In the genomic region with DNA sequence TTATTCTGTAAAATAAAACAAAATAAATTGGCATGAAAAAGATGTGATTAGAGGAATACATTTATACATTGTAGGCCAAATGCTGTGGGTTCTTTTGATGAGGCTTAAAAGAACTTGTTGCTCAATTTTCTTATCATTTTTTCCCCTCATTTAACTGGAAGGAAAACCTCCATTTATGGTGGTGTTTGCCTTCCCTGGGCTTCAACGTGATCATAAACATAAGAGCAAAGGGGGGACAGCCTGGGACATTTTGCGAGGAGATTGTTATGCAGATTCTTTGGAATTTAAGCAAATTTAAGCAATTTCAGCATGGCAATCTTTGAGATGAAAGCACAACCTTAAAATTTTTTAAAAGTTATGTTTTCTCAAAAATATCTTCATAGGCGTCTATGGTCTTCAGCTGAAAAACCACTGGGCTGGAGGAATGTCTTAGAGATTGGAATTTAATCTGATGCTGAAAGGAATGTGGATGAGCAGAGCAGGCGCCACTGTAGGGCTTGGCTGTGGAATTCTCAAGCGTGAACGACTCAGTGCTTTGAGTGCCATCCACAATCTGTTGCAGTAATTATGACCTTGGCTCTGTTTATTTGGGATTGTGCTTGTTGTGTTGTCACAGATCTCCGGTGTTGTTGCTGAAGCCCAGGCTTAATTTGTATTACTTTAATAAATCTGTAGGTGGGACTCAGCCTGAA, we compare ENCODE assay signal across 12 cellular contexts.
A peak's percentile ranks its signal among the peaks of the same experiment; 100 is the strongest.
DNase-seq lines count a peak whose midpoint lies in the region; ATAC-seq lines count a peak whose summit lies in the region.
"Had no signal": no experiment of that assay in that cellular context is flagged by ENCODE, and none has a peak within 500 bp of the region (broad histone marks: within the 10 kb centered on the region; RNA-seq: fewer than 3 reads in every experiment).

No MANE protein-coding gene starts in this region.

- ATAC-seq in left ventricle myocardium superior (peak; percentile 47), Right ventricle myocardium inferior (no peak), GM19328 (IDR thresholded peaks at IDR 0.05; ENCODE audit: unreplicated experiment) (no peak), HG03521 (IDR thresholded peaks at IDR 0.05; ENCODE audit: unreplicated experiment) (no peak)
- ATAC-seq: activated naive CD8-positive, alpha-beta T cell treated with anti-CD3 and anti-CD28 coated beads, Interleukin-2, amount 50 U/mL, for 24 hours had no signal

- no peak for DNase-seq in left ventricle myocardium superior
- no peak for DNase-seq in Right ventricle myocardium inferior (ENCODE audit: missing footprints)
- DNase-seq in RPMI7951 (ENCODE audit: low read depth) = peak; percentile 59
- peak; percentile 92 for DNase-seq in islet precursor cell
- no peak for DNase-seq in activated CD4-positive, CD25-positive, alpha-beta regulatory T cell (lab: John Stamatoyannopoulos, UW)
- no peak for DNase-seq in SHP77 (lab: John Stamatoyannopoulos, UW)
- DNase-seq: activated naive CD8-positive, alpha-beta T cell treated with anti-CD3 and anti-CD28 coated beads, Interleukin-2, amount 50 U/mL, for 24 hours; dorsolateral prefrontal cortex; Peyer's patch; tibial artery had no signal

- intact Hi-C loops in left ventricle myocardium superior (cut with micrococcal nuclease) (no loop called here), Right ventricle myocardium inferior (cut with DNase I) (no loop called here)

Comparison
In these comparisons a context has a peak if more than half of its experiments do, and no peak if none do; other contexts are left out.
1. DNase-seq: peak in RPMI7951 (single experiment) and islet precursor cell (single experiment); none in left ventricle myocardium superior (single experiment), Right ventricle myocardium inferior (single experiment), activated CD4-positive, CD25-positive, alpha-beta regulatory T cell (0 of 4) and SHP77 (0 of 2).